In genomic region chr19:533485-534058, GRCh38 we compare ENCODE assay signal across 9 cellular contexts. TPM values are rescaled to one million over a fixed set of nuclear protein-coding genes. Genes with fewer than 3 reads are reported as not detected.
DNase-seq lines count a peak whose midpoint lies in the region; FAIRE-seq and TF ChIP-seq lines count a peak whose summit lies in the region.
"Had no signal": no experiment of that assay in that cellular context is flagged by ENCODE, and none has a peak within 500 bp of the region (broad histone marks: within the 10 kb centered on the region; RNA-seq: fewer than 3 reads in every experiment).

No MANE protein-coding gene starts in this region.

- no peaks in the 10 kb centered on the region for H3K9me3 ChIP-seq in NT2/D1 (ENCODE audit: insufficient read depth, low read length)
- H3K9me3 ChIP-seq in H1 (ENCODE audit: insufficient read depth in 2 of 2, low read depth in 1 of 2, low read length in 1 of 2), result no peaks in the 10 kb centered on the region; a peak in 1 of 4 replicates
- H3K9me3 ChIP-seq in neural progenitor cell (ENCODE audit: low read depth), result no peaks in the 10 kb centered on the region

- peak overlapping the region; percentile 68 to 74 for H3K4me2 ChIP-seq in H1 (ENCODE audit: insufficient read depth in 1 of 2, low read depth in 2 of 2, low read length in 2 of 2)
- H3K4me2 ChIP-seq in neural progenitor cell, result peak overlapping the region; percentile 93

- H2AFZ ChIP-seq in H1 (ENCODE audit: low read length) (no peak overlapping the region), neural progenitor cell (replicated peaks) (no peak overlapping the region)

- no peak overlapping the region for H2BK15ac ChIP-seq in H1 (ENCODE audit: low read length)

- no peak overlapping the region for H4K91ac ChIP-seq in H1 (replicated peaks; ENCODE audit: insufficient read length, low read length)

- peak overlapping the region; percentile 85; the same call in 1 of the 2 replicates for H4K8ac ChIP-seq in H1 (ENCODE audit: extremely low read depth, insufficient read depth, low read length)

- in situ Hi-C loops in GM13977 (cut with MboI; ENCODE audit: low pct_unique_long_range_greater_than_20kb, low sequenced_read_pairs, unreplicated experiment), result no loop called here

- no peak overlapping the region for H3K18ac ChIP-seq in H1 (ENCODE audit: extremely low read depth, low read length)

- CTCF ChIA-PET in H1 (lab: Charles Lee; ENCODE audit: partially characterized antibody), result interaction anchor here (0.6 to 2.6 kb wide), 13 partner anchors 9 to 764 kb away, joined by 3 to 26 read pairs (median 4); no protein-coding TSS in a partner anchor

- H2AK5ac ChIP-seq in H1 (ENCODE audit: low read depth, low read length), result no peak overlapping the region

- H4K20me1 ChIP-seq in H1 (replicated peaks in 1 of 2; ENCODE audit: control insufficient read depth in 1 of 2, insufficient read depth in 2 of 2, low read length in 2 of 2), result peaks cover 22 to 32% of the 10 kb centered on the region in 2 experiments
- peaks cover 53% of the 10 kb centered on the region for H4K20me1 ChIP-seq in neural progenitor cell (ENCODE audit: low read depth)

- peaks cover 0 to 40% of the 10 kb centered on the region in 2 experiments; a peak in 2 of 4 replicates for H3K79me2 ChIP-seq in H1 (ENCODE audit: control insufficient read depth in 1 of 2, insufficient read depth in 2 of 2, low read length in 2 of 2)
- peaks cover 35% of the 10 kb centered on the region for H3K79me2 ChIP-seq in neural progenitor cell (ENCODE audit: low read depth)

- FAIRE-seq in H1 (lab: Jason Lieb, UNC) (no peak), frontal cortex (lab: Jason Lieb, UNC) (no peak)

- H2BK5ac ChIP-seq in H1 (ENCODE audit: low read depth, low read length), result no peak overlapping the region

- H3K23ac ChIP-seq in H1 (ENCODE audit: insufficient read length), result no peak overlapping the region

- peaks cover 5% of the 10 kb centered on the region; the same call in 1 of the 2 replicates for H3K23me2 ChIP-seq in H1 (ENCODE audit: low read depth, low read length)

- H3K27me3 Mint-ChIP-seq in CD14-positive monocyte (ENCODE audit: low read depth in 3 of 3), result peaks cover 0 to 2% (median 1%) of the 10 kb centered on the region in 3 donors
- H3K27me3 Mint-ChIP-seq in neural progenitor cell (ENCODE audit: insufficient read depth, low read depth), result no peaks in the 10 kb centered on the region

- no peak for DNase-seq in CD14-positive monocyte (ENCODE audit: low spot score)
- DNase-seq in NT2/D1 (ENCODE audit: low read depth, low spot score), result no peak
- no peak for DNase-seq in H1 (ENCODE audit: low read depth in 1 of 2, low spot score in 2 of 2)
- DNase-seq in neural progenitor cell (ENCODE audit: low spot score), result no peak
- no peak for DNase-seq in EL
- DNase-seq in GM13977 (ENCODE audit: low spot score), result no peak
- DNase-seq in hypothalamus (lab: John Stamatoyannopoulos, UW), result no peak
- no peak for DNase-seq in frontal cortex (ENCODE audit: low spot score in 2 of 2)

- H3K9me3 Mint-ChIP-seq in CD14-positive monocyte (peaks cover 0 to 2% (median under 1%) of the 10 kb centered on the region in 7 donors), neural progenitor cell (peaks cover under 1% of the 10 kb centered on the region)

- H3K56ac ChIP-seq in H1 (replicated peaks; ENCODE audit: insufficient read length, low read depth, low read length), result no peak overlapping the region

- H3K27ac Mint-ChIP-seq in CD14-positive monocyte, result peak overlapping the region; percentile 66 to 98 (median 95)
- no peak overlapping the region for H3K27ac Mint-ChIP-seq in neural progenitor cell

- H3K4me1 ChIP-seq in NT2/D1 (ENCODE audit: insufficient read depth, insufficient read length), result peaks cover 25% of the 10 kb centered on the region
- peaks cover 0 to 10% (median 8%) of the 10 kb centered on the region in 4 experiments; a peak in 6 of 7 replicates for H3K4me1 ChIP-seq in H1 (replicated peaks in 1 of 4; ENCODE audit: control insufficient read depth in 3 of 4, insufficient read depth in 4 of 4, low read length in 3 of 4)
- peaks cover 10% of the 10 kb centered on the region for H3K4me1 ChIP-seq in neural progenitor cell

- H3K4me3 Mint-ChIP-seq in CD14-positive monocyte (peak overlapping the region; percentile 88 to 92), neural progenitor cell (peak overlapping the region; percentile 93)

- H3K27me3 ChIP-seq in NT2/D1 (ENCODE audit: insufficient read depth, insufficient read length) (no peaks in the 10 kb centered on the region), H1 (replicated peaks in 1 of 4; ENCODE audit: control insufficient read depth in 3 of 4, extremely low read depth in 1 of 4, insufficient read depth in 3 of 4, low read length in 3 of 4) (no peaks in the 10 kb centered on the region), neural progenitor cell (no peaks in the 10 kb centered on the region)

- TF ChIP-seq EP300 in H1 (IDR thresholded peaks at IDR 0.05; ENCODE audit: borderline replicate concordance in 1 of 2, low read depth in 2 of 2, low read length in 2 of 2), result no peak

- H3K27ac ChIP-seq in H1 (ENCODE audit: low read depth, low read length), result no peak overlapping the region
- H3K27ac ChIP-seq in neural progenitor cell, result no peak overlapping the region

- H3K4me3 ChIP-seq in NT2/D1 (ENCODE audit: insufficient read length, low read depth), result peak overlapping the region; percentile 91
- peak overlapping the region; percentile 81 to 100 (median 84) for H3K4me3 ChIP-seq in H1 (ENCODE audit: extremely low read depth in 1 of 4, insufficient read depth in 2 of 4, low read depth in 3 of 4, low read length in 4 of 4)
- H3K4me3 ChIP-seq in neural progenitor cell, result peak overlapping the region; percentile 97

- H4K5ac ChIP-seq in H1 (ENCODE audit: insufficient read length, low read depth, low read length), result no peak overlapping the region

- H3K4me1 Mint-ChIP-seq in CD14-positive monocyte (peaks cover 21% of the 10 kb centered on the region), neural progenitor cell (peaks cover 19% of the 10 kb centered on the region)

- peaks cover 21% of the 10 kb centered on the region for H3F3A ChIP-seq in neural progenitor cell (ENCODE audit: low read depth)

- H3K9ac ChIP-seq in NT2/D1 (ENCODE audit: insufficient read length, low read depth), result peak overlapping the region; percentile 97
- H3K9ac ChIP-seq in H1 (replicated peaks in 1 of 4; ENCODE audit: extremely low read depth in 1 of 4, low read depth in 3 of 4, low read length in 3 of 4), result peak overlapping the region in 2 of 4 experiments; percentile 82 to 86; a peak in 3 of 7 replicates
- peak overlapping the region; percentile 93 for H3K9ac ChIP-seq in neural progenitor cell

- no peak for TF ChIP-seq POLR2A in H1 (IDR thresholded peaks at IDR 0.05; ENCODE audit: control extremely low read depth in 1 of 2, low read depth in 2 of 2, low read length in 2 of 2)

- H3K36me3 ChIP-seq in NT2/D1 (ENCODE audit: insufficient read depth, insufficient read length, low read length) (peaks cover 49% of the 10 kb centered on the region), H1 (ENCODE audit: control insufficient read depth in 2 of 4, insufficient read depth in 4 of 4, low read length in 3 of 4) (peaks cover 8 to 25% (median 18%) of the 10 kb centered on the region in 4 experiments; a peak in 6 of 8 replicates), neural progenitor cell (no peaks in the 10 kb centered on the region)

- H3K79me1 ChIP-seq in H1 (ENCODE audit: low read depth, low read length), result peaks cover 18% of the 10 kb centered on the region

- H3K4ac ChIP-seq in H1 (replicated peaks; ENCODE audit: insufficient read length, low read depth, low read length), result no peak overlapping the region

- no peak overlapping the region for H2BK120ac ChIP-seq in H1 (replicated peaks; ENCODE audit: low read depth, low read length)

- POLR2A ChIA-PET in H1 (lab: Charles Lee; ENCODE audit: partially characterized antibody), result interaction anchor here (0.7 to 5.1 kb wide), 9 partner anchors 9 to 240 kb away, joined by 3 to 43 read pairs (median 9); partner anchors contain the start of gene GZMM

- TF ChIP-seq RAD21 in H1 (IDR thresholded peaks at IDR 0.05 in 1 of 2, conservative IDR thresholded peaks at IDR 0.05 in 1 of 2; ENCODE audit: low read depth in 2 of 2, low read length in 2 of 2), result no peak

- TF ChIP-seq CTCF in CD14-positive monocyte (IDR thresholded peaks at IDR 0.05) (no peak), H1 (IDR thresholded peaks at IDR 0.05; ENCODE audit: control extremely low read depth in 1 of 3, insufficient read depth in 1 of 3, low read depth in 1 of 3, low read length in 3 of 3) (no peak), neural progenitor cell (IDR thresholded peaks at IDR 0.05) (no peak), GM13977 (IDR thresholded peaks at IDR 0.05; ENCODE audit: extremely low read depth, insufficient read depth, missing control alignments) (no peak)

- H3K36me3 Mint-ChIP-seq in CD14-positive monocyte, result peaks cover 17 to 31% of the 10 kb centered on the region in 2 donors
- H3K36me3 Mint-ChIP-seq in neural progenitor cell, result peaks cover 8% of the 10 kb centered on the region

- H3K14ac ChIP-seq in H1 (ENCODE audit: insufficient read length), result no peak overlapping the region

- 81% methylated on average over 12 of the region's 17 CpGs; no CpG with 5 or more reads in 1 of the 2 experiments for WGBS in H1 (ENCODE audit: extremely low coverage in 1 of 2, insufficient coverage in 1 of 2, insufficient read length in 1 of 2, insufficient replicate concordance in 2 of 2, low coverage in 1 of 2, low lambda C conversion rate in 2 of 2, missing lambda C conversion rate in 1 of 2), 2 experiments

- intact Hi-C loops in CD14-positive monocyte (cut with micrococcal nuclease), result loop anchor here (2.0 to 10.0 kb wide), 3 partner anchors 37 to 101 kb away; partner anchors contain the start of genes BSG (in 1 of the 2), FGF22 (in 1 of the 2) and POLRMT (in 1 of the 2)

- no peak overlapping the region for H2BK20ac ChIP-seq in H1 (ENCODE audit: low read length)

- peak overlapping the region; percentile 50; the same call in 1 of the 2 replicates for H2BK12ac ChIP-seq in H1 (ENCODE audit: low read depth, low read length)

RNA-seq across cellular contexts. Expression of gene CDC34, which starts 2.0 kb away (rescaled TPM):
- polyA plus RNA-seq in CD14-positive monocyte (10 to 100 TPM; 25.2 to 43.0 TPM), H1 (2011; rRNA removed) (95.9 and 152 TPM in 2 replicates)
- 129 and 133 TPM in 2 replicates for total RNA-seq in H1 (2021; fragmentation: NEBNext Ultra II Directional; extraction: Animal tissue kit (Norgen Biotek cat#: 25700))
- 118 TPM for polyA plus RNA-seq in H1 (2011; cell fraction: cytosol; rRNA removed)
- polyA plus RNA-seq in H1 (2011; cell fraction: nucleus; rRNA removed), result 164 TPM
- 96.1 to 118 TPM (median 105 TPM) in 4 replicates for polyA plus RNA-seq in H1 (2012, experiment 1 of 2)
- polyA plus RNA-seq in H1 (2012, experiment 2 of 2), result 88.6 TPM
- 91.1 TPM for polyA plus RNA-seq in H1 (2013, experiment 1 of 2)
- 90.3 TPM for polyA plus RNA-seq in H1 (2013, experiment 2 of 2)
- 24.6 and 40.1 TPM in 2 replicates for polyA minus RNA-seq in H1 (2011; rRNA and poly(A)+ RNA removed)
- polyA minus RNA-seq in H1 (2011; cell fraction: cytosol; rRNA and poly(A)+ RNA removed), result 50.3 TPM
- polyA minus RNA-seq in H1 (2011; cell fraction: nucleus; rRNA and poly(A)+ RNA removed), result 45.6 TPM
- total RNA-seq in neural progenitor cell (ENCODE audit: low replicate concordance) (42.5 and 92.6 TPM in 2 replicates), frontal cortex (55.4 TPM)

RNA-seq across cellular contexts. Expression of gene GZMM, which starts 10.3 kb away (rescaled TPM):
- 1 to 10 TPM in 1 of 2 donors, under 1 TPM in 1; 0.48 to 1.4 TPM for polyA plus RNA-seq in CD14-positive monocyte
- total RNA-seq in H1 (2021; fragmentation: NEBNext Ultra II Directional; extraction: Animal tissue kit (Norgen Biotek cat#: 25700)), result 0.32 and 0.59 TPM in 2 replicates
- 0.09 and 0.19 TPM in 2 replicates for polyA plus RNA-seq in H1 (2011; rRNA removed)
- polyA plus RNA-seq in H1 (2011; cell fraction: cytosol; rRNA removed), result 0.26 TPM
- polyA plus RNA-seq in H1 (2011; cell fraction: nucleus; rRNA removed), result 0.91 TPM
- polyA plus RNA-seq in H1 (2012, experiment 1 of 2), result 0.20 to 0.40 TPM in 2 of 4 replicates, not detected in the others
- polyA plus RNA-seq in H1 (2012, experiment 2 of 2), result 0.45 TPM
- polyA plus RNA-seq in H1 (2013, experiment 1 of 2), result 0.12 TPM
- 0.22 TPM for polyA plus RNA-seq in H1 (2013, experiment 2 of 2)
- polyA minus RNA-seq in H1 (2011; rRNA and poly(A)+ RNA removed), result not detected in 2 replicates
- polyA minus RNA-seq in H1 (2011; cell fraction: cytosol; rRNA and poly(A)+ RNA removed), result not detected
- not detected for polyA minus RNA-seq in H1 (2011; cell fraction: nucleus; rRNA and poly(A)+ RNA removed)
- total RNA-seq in neural progenitor cell (ENCODE audit: low replicate concordance), result not detected in 2 replicates
- total RNA-seq in frontal cortex, result 0.41 TPM

RNA-seq across cellular contexts. Expression of gene TPGS1, which starts 26.3 kb away (rescaled TPM):
- polyA plus RNA-seq in CD14-positive monocyte (10 to 100 TPM; 14.2 to 48.1 TPM), H1 (2011; rRNA removed) (10.6 and 11.8 TPM in 2 replicates)
- 9.1 and 10.2 TPM in 2 replicates for total RNA-seq in H1 (2021; fragmentation: NEBNext Ultra II Directional; extraction: Animal tissue kit (Norgen Biotek cat#: 25700))
- polyA plus RNA-seq in H1 (2011; cell fraction: cytosol; rRNA removed), result 12.2 TPM
- 8.0 TPM for polyA plus RNA-seq in H1 (2011; cell fraction: nucleus; rRNA removed)
- 3.4 to 7.4 TPM (median 7.1 TPM) in 4 replicates for polyA plus RNA-seq in H1 (2012, experiment 1 of 2)
- 2.8 TPM for polyA plus RNA-seq in H1 (2012, experiment 2 of 2)
- polyA plus RNA-seq in H1 (2013, experiment 1 of 2), result 4.2 TPM
- polyA plus RNA-seq in H1 (2013, experiment 2 of 2), result 4.2 TPM
- polyA minus RNA-seq in H1 (2011; rRNA and poly(A)+ RNA removed), result 0.59 and 0.60 TPM in 2 replicates
- 3.4 TPM for polyA minus RNA-seq in H1 (2011; cell fraction: cytosol; rRNA and poly(A)+ RNA removed)
- 6.8 TPM for polyA minus RNA-seq in H1 (2011; cell fraction: nucleus; rRNA and poly(A)+ RNA removed)
- total RNA-seq in neural progenitor cell (ENCODE audit: low replicate concordance) (9.4 and 31.1 TPM in 2 replicates), frontal cortex (26.1 TPM)

RNA-seq across cellular contexts. Expression of gene MADCAM1, which starts 37.3 kb away (rescaled TPM):
- polyA plus RNA-seq in CD14-positive monocyte, result not detected
- 3.0 and 3.1 TPM in 2 replicates for total RNA-seq in H1 (2021; fragmentation: NEBNext Ultra II Directional; extraction: Animal tissue kit (Norgen Biotek cat#: 25700))
- polyA plus RNA-seq in H1 (2011; rRNA removed), result 2.3 and 5.3 TPM in 2 replicates
- polyA plus RNA-seq in H1 (2011; cell fraction: cytosol; rRNA removed), result 2.9 TPM
- 6.2 TPM for polyA plus RNA-seq in H1 (2011; cell fraction: nucleus; rRNA removed)
- polyA plus RNA-seq in H1 (2012, experiment 1 of 2), result 1.3 to 3.4 TPM (median 2.3 TPM) in 4 replicates
- 1.0 TPM for polyA plus RNA-seq in H1 (2012, experiment 2 of 2)
- 2.6 TPM for polyA plus RNA-seq in H1 (2013, experiment 1 of 2)
- 2.6 TPM for polyA plus RNA-seq in H1 (2013, experiment 2 of 2)
- 0.44 and 0.57 TPM in 2 replicates for polyA minus RNA-seq in H1 (2011; rRNA and poly(A)+ RNA removed)
- 3.5 TPM for polyA minus RNA-seq in H1 (2011; cell fraction: cytosol; rRNA and poly(A)+ RNA removed)
- polyA minus RNA-seq in H1 (2011; cell fraction: nucleus; rRNA and poly(A)+ RNA removed), result 1.9 TPM
- total RNA-seq in neural progenitor cell (ENCODE audit: low replicate concordance), result 0.09 TPM in 1 of 2 replicates, not detected in the other
- 1.2 TPM for total RNA-seq in frontal cortex
- total RNA-seq: SK-MEL-5 had no signal

RNA-seq across cellular contexts. Expression of gene BSG, which starts 38.8 kb away (rescaled TPM):
- polyA plus RNA-seq in CD14-positive monocyte, result 100 to 1,000 TPM; 364 to 431 TPM
- 726 and 743 TPM in 2 replicates for total RNA-seq in H1 (2021; fragmentation: NEBNext Ultra II Directional; extraction: Animal tissue kit (Norgen Biotek cat#: 25700))
- polyA plus RNA-seq in H1 (2011; rRNA removed), result 1,055 and 1,381 TPM in 2 replicates
- 777 TPM for polyA plus RNA-seq in H1 (2011; cell fraction: cytosol; rRNA removed)
- polyA plus RNA-seq in H1 (2011; cell fraction: nucleus; rRNA removed), result 835 TPM
- polyA plus RNA-seq in H1 (2012, experiment 1 of 2), result 563 to 829 TPM (median 731 TPM) in 4 replicates
- polyA plus RNA-seq in H1 (2012, experiment 2 of 2), result 1,009 TPM
- 1,327 TPM for polyA plus RNA-seq in H1 (2013, experiment 1 of 2)
- 1,362 TPM for polyA plus RNA-seq in H1 (2013, experiment 2 of 2)
- polyA minus RNA-seq in H1 (2011; rRNA and poly(A)+ RNA removed), result 300 and 353 TPM in 2 replicates
- 459 TPM for polyA minus RNA-seq in H1 (2011; cell fraction: cytosol; rRNA and poly(A)+ RNA removed)
- polyA minus RNA-seq in H1 (2011; cell fraction: nucleus; rRNA and poly(A)+ RNA removed), result 278 TPM
- 330 and 913 TPM in 2 replicates for total RNA-seq in neural progenitor cell (ENCODE audit: low replicate concordance)
- total RNA-seq in frontal cortex, result 114 TPM
